15 cellular contexts compared by ENCODE assay signal in the genomic region with DNA sequence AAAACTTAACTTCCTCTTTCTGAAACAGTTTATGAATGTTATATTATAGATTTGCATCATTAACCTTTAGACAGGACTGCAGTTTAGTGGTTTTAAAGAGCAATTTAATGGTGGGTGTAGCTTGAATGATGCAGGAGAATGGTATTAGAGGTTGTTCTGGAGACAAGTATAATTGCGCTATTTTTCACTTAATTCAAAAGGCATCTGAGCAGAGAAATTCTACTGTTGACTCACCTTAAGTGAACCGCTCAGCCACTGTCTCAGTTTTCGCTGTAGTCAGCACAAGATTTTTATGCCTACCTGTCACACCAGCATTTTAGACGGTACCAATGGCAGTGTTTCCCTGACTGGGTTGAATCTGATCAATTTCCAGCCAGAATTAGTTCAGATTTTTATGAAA.
DNase-seq lines count a peak whose midpoint lies in the region; ATAC-seq, FAIRE-seq and TF ChIP-seq lines count a peak whose summit lies in the region.
"Had no signal": no experiment of that assay in that cellular context is flagged by ENCODE, and none has a peak within 500 bp of the region (broad histone marks: within the 10 kb centered on the region; RNA-seq: fewer than 3 reads in every experiment).

No MANE protein-coding gene starts in this region.

- TF ChIP-seq POLR2A in thyroid gland (IDR thresholded peaks at IDR 0.05): no peak
- no peak for TF ChIP-seq POLR2A in upper lobe of left lung (IDR thresholded peaks at IDR 0.05)

- H3K4me3 ChIP-seq in thyroid gland (replicated peaks in 1 of 3) (no peak overlapping the region), upper lobe of left lung (no peak overlapping the region)
- H3K4me3 ChIP-seq: right lobe of liver had no signal

- H3K36me3 ChIP-seq in thyroid gland (no peaks in the 10 kb centered on the region), upper lobe of left lung (no peaks in the 10 kb centered on the region)
- H3K36me3 ChIP-seq: right lobe of liver had no signal

- H3K27ac ChIP-seq in thyroid gland (peak overlapping the region in 2 of 3 donors; percentile 44 to 68), upper lobe of left lung (no peak overlapping the region)
- H3K27ac ChIP-seq: right lobe of liver had no signal

- peak; percentile 96 for FAIRE-seq in islet of Langerhans (lab: Jason Lieb, UNC)
- FAIRE-seq: GM18507 had no signal

- no peaks in the 10 kb centered on the region for H3K27me3 ChIP-seq in thyroid gland
- no peaks in the 10 kb centered on the region for H3K27me3 ChIP-seq in upper lobe of left lung
- H3K27me3 ChIP-seq: right lobe of liver had no signal

- H3K4me1 ChIP-seq in thyroid gland: peaks cover 29 to 36% of the 10 kb centered on the region in 2 donors
- H3K4me1 ChIP-seq in upper lobe of left lung: peaks cover 0 to 6% (median 2%) of the 10 kb centered on the region in 4 donors

- peak; percentile 53 for DNase-seq in HS-27A (ENCODE audit: low read depth)
- peak; percentile 13 for DNase-seq in SW480 (ENCODE audit: low spot score)
- peak in 1 of 2 donors; percentile 10 for DNase-seq in thyroid gland
- DNase-seq in NOMO-1 treated with DMSO at 0.1 percent for 48 hours (lab: John Stamatoyannopoulos, UW; ENCODE audit: unreplicated experiment): no peak
- no peak for DNase-seq in upper lobe of left lung
- DNase-seq: CD8-positive, alpha-beta T cell; effector memory CD4-positive, alpha-beta T cell; naive B cell; NCI-H1092 treated with DMSO at 0.1 percent for 48 hours; NCI-H446 treated with DMSO at 0.1 percent for 48 hours; T-helper 17 cell had no signal

- H3K9me3 ChIP-seq in thyroid gland: no peaks in the 10 kb centered on the region
- H3K9me3 ChIP-seq in upper lobe of left lung: no peaks in the 10 kb centered on the region
- H3K9me3 ChIP-seq: right lobe of liver had no signal

- 71 to 77% methylated on average over 4 of the region's 4 CpGs for WGBS in thyroid gland, 2 donors
- WGBS in upper lobe of left lung, 2 donors: 85 to 86% methylated on average over 4 of the region's 4 CpGs

- no peak for TF ChIP-seq CTCF in thyroid gland (IDR thresholded peaks at IDR 0.05)
- TF ChIP-seq CTCF in upper lobe of left lung (IDR thresholded peaks at IDR 0.05): no peak

- ATAC-seq in GM18907 (IDR thresholded peaks at IDR 0.05; ENCODE audit: unreplicated experiment): no peak
- no peak for ATAC-seq in upper lobe of left lung (ENCODE audit: low FRiP score in 2 of 2)
- ATAC-seq: CD8-positive, alpha-beta T cell; T-helper 17 cell had no signal

- TF ChIP-seq EP300 in upper lobe of left lung (IDR thresholded peaks at IDR 0.05): no peak

- intact Hi-C loops in thyroid gland (cut with DNase I): no loop called here

Comparison
In these comparisons a context has a peak if more than half of its experiments do, and no peak if none do; other contexts are left out.
1. DNase-seq: peak in HS-27A (single experiment) and SW480 (single experiment); none in NOMO-1 treated with DMSO at 0.1 percent for 48 hours (single experiment) and upper lobe of left lung (0 of 2).
2. H3K27ac ChIP-seq: peak in thyroid gland (2 of 3); none in upper lobe of left lung (0 of 4).